In genomic region chr3:37082317-37082716, GRCh38 we compare ENCODE assay signal across 26 cellular contexts.
"Had no signal": no experiment of that assay in that cellular context is flagged by ENCODE, and none has a peak within 500 bp of the region (broad histone marks: within the 10 kb centered on the region; RNA-seq: fewer than 3 reads in every experiment).

No MANE protein-coding gene starts in this region.

- H3K4me3 ChIP-seq: body of pancreas, esophagus squamous epithelium had no signal

- H3K27me3 ChIP-seq: body of pancreas, esophagus squamous epithelium had no signal

- H3K9me3 ChIP-seq: body of pancreas, esophagus squamous epithelium had no signal

- H3K27ac ChIP-seq: body of pancreas, epithelial cell of prostate, esophagus squamous epithelium had no signal

- DNase-seq: activated CD4-positive, alpha-beta memory T cell treated with anti-CD3 and anti-CD28 coated beads, Interleukin-2, amount 10 ng/mL, durations not matched to agents 7 days and 5 days; activated CD4-positive, alpha-beta T cell treated with anti-CD3 and anti-CD28 coated beads for 36 hours; activated CD4-positive, alpha-beta T cell treated with anti-CD3 and anti-CD28 coated beads, Interleukin-2, amount 10 ng/mL, durations not matched to agents 24 days and 14 days; activated CD4-positive, alpha-beta T cell treated with anti-CD3 and anti-CD28 coated beads, Interleukin-2, amount 50 U/mL, for 4 hours; activated CD4-positive, CD25-positive, alpha-beta regulatory T cell; activated CD4-positive, CD25-positive, alpha-beta regulatory T cell treated with anti-CD3 and anti-CD28 coated beads, Interleukin-2, amount 50 U/mL, for 72 hours; activated CD8-positive, alpha-beta memory T cell treated with anti-CD3 and anti-CD28 coated beads, Interleukin-2, amount 50 U/mL, for 48 hours; activated gamma-delta T cell; activated naive CD4-positive, alpha-beta T cell; activated naive CD4-positive, alpha-beta T cell treated with anti-CD3 and anti-CD28 coated beads, Interleukin-2, amount 10 ng/mL, durations not matched to agents 7 days and 5 days; activated naive CD8-positive, alpha-beta T cell treated with anti-CD3 and anti-CD28 coated beads, Interleukin-2, amount 10 ng/mL, durations not matched to agents 7 days and 5 days; activated T-cell treated with anti-CD3 and anti-CD28 coated beads for 4 hours; activated T-cell treated with anti-CD3 and anti-CD28 coated beads, Interleukin-2, amount 50 U/mL, for 24 hours; activated T-cell treated with anti-CD3 and anti-CD28 coated beads, Interleukin-2, amount 50 U/mL, for 72 hours; body of pancreas; caudate nucleus; cortex of kidney; dermis blood vessel endothelial cell; effector CD8-positive, alpha-beta T cell; esophagus squamous epithelium; head of caudate nucleus; T-helper 1 cell; T-helper 17 cell; T1000 had no signal

- ATAC-seq: activated CD4-positive, alpha-beta T cell treated with anti-CD3 and anti-CD28 coated beads for 36 hours; activated naive CD4-positive, alpha-beta T cell treated with anti-CD3 and anti-CD28 coated beads, Interleukin-2, amount 50 U/mL, for 72 hours; activated T-cell treated with anti-CD3 and anti-CD28 coated beads, Interleukin-2, amount 50 U/mL, for 72 hours; body of pancreas; T-helper 17 cell had no signal
